ENCODE assay signal across 27 cellular contexts in the genomic region with DNA sequence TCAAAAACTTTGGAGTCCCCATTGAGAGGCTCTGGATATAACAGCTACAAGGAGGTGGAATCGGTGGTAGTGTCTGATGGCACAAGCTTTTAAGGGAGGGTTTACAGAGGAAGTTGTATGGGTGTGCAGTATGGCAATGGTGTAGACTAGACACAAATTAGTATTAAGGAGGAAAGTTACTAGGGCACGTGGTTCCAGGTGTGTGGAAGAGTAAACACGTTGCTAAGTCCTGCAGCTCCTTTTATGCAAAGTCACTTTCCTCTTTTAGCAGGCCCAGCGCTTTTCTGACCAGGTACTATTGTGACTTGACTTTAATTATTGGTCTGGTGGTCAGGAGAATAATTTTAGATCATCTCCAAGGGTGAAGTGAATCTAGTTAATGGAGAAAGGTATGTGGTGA.
"Had no signal": no experiment of that assay in that cellular context is flagged by ENCODE, and none has a peak within 500 bp of the region (broad histone marks: within the 10 kb centered on the region; RNA-seq: fewer than 3 reads in every experiment).

No MANE protein-coding gene starts in this region.

- H3K4me1 ChIP-seq: esophagus squamous epithelium, pancreas, stomach, testis, tibial artery had no signal

- H3K36me3 ChIP-seq: esophagus squamous epithelium, neutrophil, pancreas, stomach, tibial artery had no signal

- H3K36me3 Mint-ChIP-seq: memory B cell, type B pancreatic cell had no signal

- H3K4me3 ChIP-seq: esophagus squamous epithelium, lung, pancreas, smooth muscle cell, stomach, testis, tibial artery had no signal

- H3K4me3 Mint-ChIP-seq: effector memory CD8-positive, alpha-beta T cell; memory B cell; natural killer cell; type B pancreatic cell had no signal

- DNase-seq: cortex of kidney; effector memory CD8-positive, alpha-beta T cell; erythroblast; esophagus squamous epithelium; foreskin melanocyte; hypothalamus; immature natural killer cell; islet precursor cell; kidney glomerular epithelial cell; left colon; left ventricle myocardium superior; natural killer cell; pancreas; stimulated activated CD4-positive, alpha-beta T cell treated with anti-CD3 and anti-CD28 coated beads, Interleukin-12 subunit alpha, Interleukin-12 subunit beta, amount 100 ng/mL, for 4 hours; stimulated activated CD4-positive, alpha-beta T cell treated with anti-CD3 and anti-CD28 coated beads, Interleukin-1b, Interleukin-23, amount 100 ng/mL, for 48 hours; stimulated activated CD4-positive, alpha-beta T cell treated with anti-CD3 and anti-CD28 coated beads, Interleukin-4, amount 100 ng/mL, for 1 hour; stimulated activated CD8-positive, alpha-beta memory T cell treated with anti-CD3 and anti-CD28 coated beads, Interleukin-4, amount 100 ng/mL, for 48 hours; stimulated activated naive CD4-positive, alpha-beta T cell treated with Interleukin-2 at 50 U/mL for 16 hours; stomach; testis; tibial artery had no signal

- H3K27ac ChIP-seq: esophagus squamous epithelium, neutrophil, pancreas, stomach, testis, tibial artery had no signal

- H3K9me3 Mint-ChIP-seq: immature natural killer cell had no signal

- ATAC-seq: effector memory CD8-positive, alpha-beta T cell; left colon; left ventricle myocardium superior; natural killer cell; pancreas; sciatic nerve had no signal

- H3K9me3 ChIP-seq: esophagus squamous epithelium, neutrophil, pancreas, stomach, testis, tibial artery had no signal

- H3K27me3 Mint-ChIP-seq: effector memory CD8-positive, alpha-beta T cell; memory B cell; type B pancreatic cell had no signal

- H3K27ac Mint-ChIP-seq: effector memory CD8-positive, alpha-beta T cell; memory B cell; natural killer cell; type B pancreatic cell had no signal

- H3K27me3 ChIP-seq: esophagus squamous epithelium, neutrophil, pancreas, stomach, testis, tibial artery had no signal
